In genomic region chr9:109010676-109011655, GRCh38 we compare ENCODE assay signal across 8 cellular contexts. TPM values are rescaled to one million over a fixed set of nuclear protein-coding genes. Genes with fewer than 3 reads are reported as not detected.
DNase-seq lines count a peak whose midpoint lies in the region; ATAC-seq and TF ChIP-seq lines count a peak whose summit lies in the region.

No MANE protein-coding gene starts in this region.

- peaks cover 26% of the 10 kb centered on the region for H3K4me1 ChIP-seq in A673 (ENCODE audit: insufficient read depth, low read length, poor library complexity, severe bottlenecking)
- peaks cover 39% of the 10 kb centered on the region for H3K4me1 ChIP-seq in upper lobe of right lung

- H3K36me3 Mint-ChIP-seq in nephron progenitor cell (ENCODE audit: low read depth), result peaks cover 34% of the 10 kb centered on the region

- H3K27ac ChIP-seq in A673 (ENCODE audit: low read depth, low read length, poor library complexity, severe bottlenecking) (no peak overlapping the region), VCaP (peak overlapping the region; percentile 87; the same call in 1 of the 2 replicates), upper lobe of right lung (peak overlapping the region; percentile 89)

- ATAC-seq in GM18867 (IDR thresholded peaks at IDR 0.05; ENCODE audit: unreplicated experiment) (peak; percentile 40), HG03520 (IDR thresholded peaks at IDR 0.05; ENCODE audit: unreplicated experiment) (peak; percentile 42), upper lobe of right lung (no peak)

- peaks cover 8% of the 10 kb centered on the region for H3K9me3 Mint-ChIP-seq in nephron progenitor cell

- intact Hi-C loops in A673 (cut with micrococcal nuclease; ENCODE audit: unreplicated experiment), result loop anchor here (5.0 kb wide), 1 partner anchor 106 kb away; the partner anchor contains the start of gene TMEM245
- intact Hi-C loops in upper lobe of right lung (cut with DNase I), result no loop called here

- H3K36me3 ChIP-seq in A673 (ENCODE audit: insufficient read depth, low read length, poor library complexity, severe bottlenecking) (no peaks in the 10 kb centered on the region), upper lobe of right lung (no peaks in the 10 kb centered on the region)

- POLR2A ChIA-PET in A673 (lab: Charles Lee; ENCODE audit: low non-redundant PET), result interaction anchor here (0.7 kb wide), 2 partner anchors 15 kb away, joined by 3 to 7 read pairs; no protein-coding TSS in a partner anchor

- TF ChIP-seq CTCF in A673 (conservative IDR thresholded peaks at IDR 0.05; ENCODE audit: low read depth, low read length) (no peak), VCaP (conservative IDR thresholded peaks at IDR 0.05) (no peak), cardiac fibroblast (IDR thresholded peaks at IDR 0.05; ENCODE audit: low read depth, low read length) (no peak), nephron progenitor cell (IDR thresholded peaks at IDR 0.05) (no peak), upper lobe of right lung (IDR thresholded peaks at IDR 0.05) (no peak)

- no TSS peak for BruUV-seq in A673 (replicated peaks; lab: Mats Ljungman, UMichigan)

- no peak overlapping the region for H3K27ac Mint-ChIP-seq in nephron progenitor cell

- peak overlapping the region; percentile 98 for H3K4me3 Mint-ChIP-seq in nephron progenitor cell

- no peaks in the 10 kb centered on the region for H3K27me3 Mint-ChIP-seq in nephron progenitor cell (ENCODE audit: low read depth, poor library complexity)

- peaks cover 40% of the 10 kb centered on the region for H3K4me1 Mint-ChIP-seq in nephron progenitor cell

- DNase-seq in A673 (ENCODE audit: low spot score) (peak; percentile 54), cardiac fibroblast (ENCODE audit: low read depth in 2 of 2) (peak; percentile 75 to 84), nephron progenitor cell (no peak), upper lobe of right lung (no peak), D341Med (ENCODE audit: low spot score) (no peak)

- CTCF ChIA-PET in A673 (lab: Charles Lee), result no interaction called here

- H3K9me3 ChIP-seq in A673 (ENCODE audit: low read depth, low read length, poor library complexity, severe bottlenecking) (no peaks in the 10 kb centered on the region), upper lobe of right lung (no peaks in the 10 kb centered on the region)

- H3K27me3 ChIP-seq in A673 (replicated peaks; ENCODE audit: insufficient read depth, low read depth, low read length, poor library complexity) (no peaks in the 10 kb centered on the region), upper lobe of right lung (no peaks in the 10 kb centered on the region)

- H3K4me3 ChIP-seq in A673 (ENCODE audit: low read depth, low read length, poor library complexity, severe bottlenecking) (peak overlapping the region; percentile 94), cardiac fibroblast (replicated peaks in 1 of 2; ENCODE audit: low read depth in 2 of 2, low read length in 2 of 2) (peak overlapping the region in 1 of 2 donors; percentile 82), upper lobe of right lung (peak overlapping the region; percentile 80)

RNA-seq across cellular contexts. Expression of gene CTNNAL1, which starts 2.3 kb away (rescaled TPM):
- 72.0 and 72.5 TPM in 2 replicates for total RNA-seq in A673 (2021)
- 69.4 TPM for total RNA-seq in upper lobe of right lung

Comparison
In these comparisons a context has a peak if more than half of its experiments do, and no peak if none do; other contexts are left out.
1. DNase-seq: peak in A673 (single experiment) and cardiac fibroblast (2 of 2); none in nephron progenitor cell (single experiment), upper lobe of right lung (single experiment) and D341Med (single experiment).